2 cellular contexts compared by ENCODE assay signal in genomic region chr3:34668915-34669314, GRCh38.
TF ChIP-seq lines count a peak whose summit lies in the region.

No MANE protein-coding gene starts in this region.

TF ChIP-seq in HepG2, 621 proteins besides CTCF, POLR2A, EP300 and RAD21:
- no peak for TF ChIP-seq ZBTB40 (IDR thresholded peaks at IDR 0.05)
- TF ChIP-seq ZBTB40 (CRISPR knock-in tag; IDR thresholded peaks at IDR 0.05), result no peak
- TF ChIP-seq ZBTB7A (CRISPR knock-in tag; IDR thresholded peaks at IDR 0.05), result no peak
- no peak for TF ChIP-seq SETDB1 (CRISPR knock-in tag; IDR thresholded peaks at IDR 0.05; ENCODE audit: borderline replicate concordance)
- TF ChIP-seq MAFK (conservative IDR thresholded peaks at IDR 0.05 in 1 of 2, IDR thresholded peaks at IDR 0.05 in 1 of 2; ENCODE audit: low read length in 2 of 2), result peak; percentile 39 to 78; a peak in 3 of 4 replicates
- no peak for TF ChIP-seq ZNF530 (CRISPR knock-in tag; IDR thresholded peaks at IDR 0.05; ENCODE audit: low read depth)
- TF ChIP-seq RAD51 (IDR thresholded peaks at IDR 0.05; ENCODE audit: borderline replicate concordance), result no peak
- no peak for TF ChIP-seq HNF4G (IDR thresholded peaks at IDR 0.05; ENCODE audit: borderline replicate concordance, low read depth, low read length)
- no peak for TF ChIP-seq HNF4G (CRISPR knock-in tag; IDR thresholded peaks at IDR 0.05; ENCODE audit: borderline replicate concordance, low read depth)
- peak; percentile 43; the same call in 1 of the 2 replicates for TF ChIP-seq MAFF (IDR thresholded peaks at IDR 0.05; ENCODE audit: low read depth, low read length)
- TF ChIP-seq GATAD2A (CRISPR knock-in tag; IDR thresholded peaks at IDR 0.05), result no peak
- no peak for TF ChIP-seq MLXIP (CRISPR knock-in tag; IDR thresholded peaks at IDR 0.05; ENCODE audit: borderline replicate concordance)
- TF ChIP-seq ZNF17 (CRISPR knock-in tag; IDR thresholded peaks at IDR 0.05), result no peak

TF ChIP-seq in K562, 482 proteins besides CTCF, POLR2A, EP300 and RAD21 (continued from another document):
- TF ChIP-seq RBM17 (IDR thresholded peaks at IDR 0.05; ENCODE audit: borderline replicate concordance, low read depth, low read length), result no peak
- TF ChIP-seq ZNF398 (CRISPR knock-in tag; IDR thresholded peaks at IDR 0.05), result no peak
- TF ChIP-seq CBFA2T3 (IDR thresholded peaks at IDR 0.05), result no peak
- TF ChIP-seq RFX7 (CRISPR knock-in tag; IDR thresholded peaks at IDR 0.05), result no peak
- no peak for TF ChIP-seq GTF2B (IDR thresholded peaks at IDR 0.05; ENCODE audit: extremely low read depth, insufficient read length)
- TF ChIP-seq CREM (IDR thresholded peaks at IDR 0.05; ENCODE audit: low read depth), result no peak
- TF ChIP-seq MAFK (IDR thresholded peaks at IDR 0.05; ENCODE audit: low read length), result peak; percentile 57; the same call in 1 of the 2 replicates
- no peak for TF ChIP-seq MTA1 (IDR thresholded peaks at IDR 0.05; ENCODE audit: borderline replicate concordance)
- TF ChIP-seq MAFF (IDR thresholded peaks at IDR 0.05; ENCODE audit: low read length), result peak; percentile 19; the same call in 1 of the 2 replicates
- no peak for TF ChIP-seq RAD51 (IDR thresholded peaks at IDR 0.05; ENCODE audit: borderline replicate concordance, low read depth)
- TF ChIP-seq SREBF1 (IDR thresholded peaks at IDR 0.05; ENCODE audit: borderline replicate concordance, low read depth, low read length), result no peak
- no peak for TF ChIP-seq DLX4 (CRISPR knock-in tag; IDR thresholded peaks at IDR 0.05)
- TF ChIP-seq NFE2 (IDR thresholded peaks at IDR 0.05; ENCODE audit: low read depth), result 0 out of 2 replicates have a peak, but pooled peaks have one; percentile 26
TF ChIP-seq in K562: peak in this region for 7.
